ENCODE assay signal across 10 cellular contexts in genomic region chr1:203440780-203441179, GRCh38. TPM values are rescaled to one million over a fixed set of nuclear protein-coding genes. Genes with fewer than 3 reads are reported as not detected.
DNase-seq lines count a peak whose midpoint lies in the region; ATAC-seq, FAIRE-seq and TF ChIP-seq lines count a peak whose summit lies in the region.
"Had no signal": no experiment of that assay in that cellular context is flagged by ENCODE, and none has a peak within 500 bp of the region (broad histone marks: within the 10 kb centered on the region; RNA-seq: fewer than 3 reads in every experiment).

No MANE protein-coding gene starts in this region.

- no peak for FAIRE-seq in frontal cortex (lab: Jason Lieb, UNC)
- FAIRE-seq: GM18507 had no signal

- peak; percentile 9 for DNase-seq in activated CD4-positive, alpha-beta T cell treated with anti-CD3 and anti-CD28 coated beads for 48 hours
- DNase-seq in activated CD4-positive, alpha-beta T cell treated with anti-CD3 and anti-CD28 coated beads for 1 hour, result no peak
- DNase-seq in RWPE2 (ENCODE audit: low spot score), result no peak
- DNase-seq in frontal cortex (ENCODE audit: low spot score in 2 of 2), result peak; percentile 37 to 61
- DNase-seq in HUDEP-2 (lab: John Stamatoyannopoulos, UW; ENCODE audit: unreplicated experiment in 76 of 76), result no peak
- no peak for DNase-seq in effector CD8-positive, alpha-beta T cell (lab: John Stamatoyannopoulos, UW)

- no peak overlapping the region for H3K9ac ChIP-seq in parathyroid adenoma

- no peak overlapping the region for H3K4me3 ChIP-seq in RWPE2 (ENCODE audit: severe bottlenecking)
- no peak overlapping the region for H3K4me3 ChIP-seq in parathyroid adenoma (ENCODE audit: low read depth, low read length)

- no peaks in the 10 kb centered on the region for H3K79me2 ChIP-seq in parathyroid adenoma

- H3K27me3 ChIP-seq in RWPE2 (ENCODE audit: insufficient read depth, poor library complexity, severe bottlenecking), result no peaks in the 10 kb centered on the region
- no peaks in the 10 kb centered on the region for H3K27me3 ChIP-seq in parathyroid adenoma (ENCODE audit: control insufficient read depth, insufficient read depth, low read length)

- no peaks in the 10 kb centered on the region for H3K4me1 ChIP-seq in RWPE2 (ENCODE audit: insufficient read depth, poor library complexity, severe bottlenecking)
- no peaks in the 10 kb centered on the region for H3K4me1 ChIP-seq in parathyroid adenoma

- ATAC-seq in RWPE2 (ENCODE audit: low read depth) (peak; percentile 78), GM21717 (IDR thresholded peaks at IDR 0.05; ENCODE audit: unreplicated experiment) (no peak)

- H3K27ac ChIP-seq in RWPE2 (ENCODE audit: poor library complexity, severe bottlenecking) (no peak overlapping the region), parathyroid adenoma (no peak overlapping the region)

- no peak overlapping the region for H2AFZ ChIP-seq in parathyroid adenoma

- H3K9me3 ChIP-seq in RWPE2 (ENCODE audit: severe bottlenecking), result no peaks in the 10 kb centered on the region
- H3K9me3 ChIP-seq in parathyroid adenoma (ENCODE audit: control insufficient read depth, low read length), result no peaks in the 10 kb centered on the region

- no peak overlapping the region for H3K4me2 ChIP-seq in parathyroid adenoma (ENCODE audit: low read length)

- no peaks in the 10 kb centered on the region for H3K36me3 ChIP-seq in RWPE2 (ENCODE audit: low read depth)
- H3K36me3 ChIP-seq in parathyroid adenoma (ENCODE audit: control insufficient read depth, insufficient read depth, low read length), result no peaks in the 10 kb centered on the region

- TF ChIP-seq CTCF in RWPE2 (IDR thresholded peaks at IDR 0.05; ENCODE audit: poor library complexity, severe bottlenecking), result peak; percentile 43
- TF ChIP-seq CTCF in parathyroid adenoma (IDR thresholded peaks at IDR 0.05), result peak; percentile 46

RNA-seq across cellular contexts. Expression of gene PRELP, which starts 34.8 kb away (rescaled TPM):
- total RNA-seq in frontal cortex, result 0.41 TPM

RNA-seq across cellular contexts. Expression of gene OPTC, which starts 53.2 kb away (rescaled TPM):
- not detected for total RNA-seq in frontal cortex
- total RNA-seq: subcutaneous adipose tissue had no signal

Comparison
In these comparisons a context has a peak if more than half of its experiments do, and no peak if none do; other contexts are left out.
1. DNase-seq: peak in activated CD4-positive, alpha-beta T cell treated with anti-CD3 and anti-CD28 coated beads for 48 hours (single experiment) and frontal cortex (2 of 2); none in activated CD4-positive, alpha-beta T cell treated with anti-CD3 and anti-CD28 coated beads for 1 hour (single experiment), RWPE2 (single experiment), HUDEP-2 (0 of 76) and effector CD8-positive, alpha-beta T cell (single experiment).